In the genomic region with DNA sequence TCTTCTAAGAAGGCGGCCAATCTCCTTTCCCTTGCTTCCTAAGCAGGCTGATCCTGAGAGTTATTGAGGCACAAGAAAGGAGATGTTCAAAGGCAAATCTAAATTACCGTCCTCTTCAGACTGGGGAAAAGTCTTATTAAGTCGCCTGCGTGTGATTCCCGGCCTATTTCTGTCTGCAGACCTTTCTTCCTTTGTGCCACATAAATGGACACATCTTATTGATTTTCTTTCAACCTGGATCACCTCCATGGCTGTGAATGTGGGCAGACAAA, we compare ENCODE assay signal across 16 cellular contexts.
DNase-seq lines count a peak whose midpoint lies in the region; FAIRE-seq and TF ChIP-seq lines count a peak whose summit lies in the region.
"Had no signal": no experiment of that assay in that cellular context is flagged by ENCODE, and none has a peak within 500 bp of the region (broad histone marks: within the 10 kb centered on the region; RNA-seq: fewer than 3 reads in every experiment).

No MANE protein-coding gene starts in this region.

- peak; percentile 32 for FAIRE-seq in bronchial epithelial cell (lab: Jason Lieb, UNC)
- FAIRE-seq: G401.6, GM12891 had no signal

- no peak overlapping the region for H3K14ac ChIP-seq in trophoblast cell (ENCODE audit: low read length)

- H2AK5ac ChIP-seq in trophoblast cell (ENCODE audit: low read length): no peak overlapping the region

- H3K9ac ChIP-seq in BLaER1 (no peak overlapping the region), trophoblast cell (ENCODE audit: low read length) (no peak overlapping the region)
- H3K9ac ChIP-seq: GM23248 had no signal

- H3K4ac ChIP-seq in trophoblast cell (ENCODE audit: low read depth, low read length): no peak overlapping the region

- H3K27me3 ChIP-seq in BLaER1 (no peaks in the 10 kb centered on the region), PC-9 (ENCODE audit: insufficient read depth, low read depth) (no peaks in the 10 kb centered on the region), bronchial epithelial cell (ENCODE audit: control insufficient read depth, insufficient read depth, low read length) (no peaks in the 10 kb centered on the region), trophoblast cell (ENCODE audit: insufficient read depth, low read length) (no peaks in the 10 kb centered on the region)

- no peaks in the 10 kb centered on the region for H3K9me2 ChIP-seq in PC-9 (ENCODE audit: insufficient read depth)

- peaks cover 32% of the 10 kb centered on the region; the same call in 1 of the 2 replicates for H3F3A ChIP-seq in PC-9 (ENCODE audit: insufficient read depth, low read depth)

- BruUV-seq in PC-9 (replicated peaks; lab: Mats Ljungman, UMichigan): no TSS peak

- POLR2A ChIA-PET in PC-9 (lab: Charles Lee; ENCODE audit: unreplicated experiment): no interaction called here

- no peaks in the 10 kb centered on the region for H3K79me1 ChIP-seq in trophoblast cell (ENCODE audit: low read length)

- CTCF ChIA-PET in PC-9 (lab: Charles Lee): no interaction called here

- H2BK5ac ChIP-seq in trophoblast cell (ENCODE audit: low read depth, low read length, poor library complexity): no peak overlapping the region

- H3K4me3 ChIP-seq in BLaER1: no peak overlapping the region
- H3K4me3 ChIP-seq in PC-9: no peak overlapping the region
- H3K4me3 ChIP-seq in bronchial epithelial cell (ENCODE audit: low read depth, low read length): no peak overlapping the region
- H3K4me3 ChIP-seq in trophoblast cell (ENCODE audit: low read depth, low read length): no peak overlapping the region
- H3K4me3 ChIP-seq: GM23248 had no signal

- H4K8ac ChIP-seq in trophoblast cell (ENCODE audit: low read depth, low read length): no peak overlapping the region

- H4K12ac ChIP-seq in trophoblast cell (ENCODE audit: low read depth, low read length): no peak overlapping the region

- WGBS in trophoblast cell (ENCODE audit: extremely low coverage, insufficient coverage, insufficient read length): no CpG with 5 or more reads among the region's 5 CpGs

- no peak overlapping the region for H3K18ac ChIP-seq in trophoblast cell (ENCODE audit: low read length)

- H3K4me2 ChIP-seq in BLaER1 (0 out of 2 replicates have a peak overlapping the region, but pooled peaks have one; percentile 52), PC-9 (peak overlapping the region; percentile 67), trophoblast cell (ENCODE audit: low read length) (no peak overlapping the region)

- no peaks in the 10 kb centered on the region for H4K20me1 ChIP-seq in BLaER1
- no peaks in the 10 kb centered on the region for H4K20me1 ChIP-seq in PC-9 (ENCODE audit: insufficient read depth)

- no peaks in the 10 kb centered on the region for H3K9me3 ChIP-seq in BLaER1
- H3K9me3 ChIP-seq in PC-9 (ENCODE audit: insufficient read depth, low read depth): no peaks in the 10 kb centered on the region
- H3K9me3 ChIP-seq in trophoblast cell (ENCODE audit: insufficient read depth, low read depth, low read length): no peaks in the 10 kb centered on the region

- no peak overlapping the region for H3K23ac ChIP-seq in trophoblast cell (ENCODE audit: low read length)

- H4K91ac ChIP-seq in trophoblast cell (ENCODE audit: low read depth, low read length): no peak overlapping the region

- no peak overlapping the region for H3K27ac ChIP-seq in BLaER1
- H3K27ac ChIP-seq in PC-9: peak overlapping the region; percentile 71; the same call in 1 of the 2 replicates
- H3K27ac ChIP-seq in trophoblast cell (ENCODE audit: low read depth, low read length): peak overlapping the region; percentile 31
- H3K27ac ChIP-seq in caudate nucleus (ENCODE audit: low read depth, low read length): no peak overlapping the region
- H3K27ac ChIP-seq: GM23248 had no signal

- no peak overlapping the region for H2BK12ac ChIP-seq in trophoblast cell (ENCODE audit: low read length)

- peaks cover 57% of the 10 kb centered on the region for H3K4me1 ChIP-seq in BLaER1
- peaks cover 54% of the 10 kb centered on the region for H3K4me1 ChIP-seq in PC-9 (replicated peaks; ENCODE audit: insufficient read depth)
- peaks cover 22 to 23% of the 10 kb centered on the region in 2 experiments for H3K4me1 ChIP-seq in trophoblast cell (ENCODE audit: control insufficient read depth in 1 of 2, insufficient read depth in 2 of 2, low read length in 2 of 2)

- H3K79me2 ChIP-seq in PC-9 (ENCODE audit: low read depth): no peaks in the 10 kb centered on the region
- no peaks in the 10 kb centered on the region for H3K79me2 ChIP-seq in trophoblast cell (ENCODE audit: control insufficient read depth, insufficient read depth, low read length, poor library complexity)

- no peak overlapping the region for H2AFZ ChIP-seq in PC-9
- no peak overlapping the region for H2AFZ ChIP-seq in trophoblast cell (ENCODE audit: insufficient read depth, low read length, poor library complexity)
- H2AFZ ChIP-seq: GM23248 had no signal

- TF ChIP-seq CTCF in PC-9 (conservative IDR thresholded peaks at IDR 0.05) (no peak), bronchial epithelial cell (IDR thresholded peaks at IDR 0.05; ENCODE audit: insufficient read depth, low read length, severe bottlenecking) (no peak)

- H2BK120ac ChIP-seq in trophoblast cell (ENCODE audit: insufficient read depth, low read length, poor library complexity): no peak overlapping the region

- DNase-seq in PC-9 (no peak), bronchial epithelial cell (ENCODE audit: low read depth) (no peak), trophoblast cell (no peak), AG08395 (ENCODE audit: low spot score) (no peak), caudate nucleus (lab: John Stamatoyannopoulos, UW) (no peak)
- no peak for DNase-seq in stimulated activated CD4-positive, alpha-beta T cell treated with anti-CD3 and anti-CD28 coated beads, Interleukin-2, amount 100 ng/mL, for 48 hours
- DNase-seq: 8988T; C1 segment of cervical spinal cord; CD4-positive, alpha-beta T cell; DMS79; GM23248; H7; IMR-90 had no signal

- H3K36me3 ChIP-seq in BLaER1 (no peaks in the 10 kb centered on the region), PC-9 (ENCODE audit: low read depth) (no peaks in the 10 kb centered on the region), bronchial epithelial cell (ENCODE audit: control insufficient read depth, insufficient read depth, low read length) (no peaks in the 10 kb centered on the region), trophoblast cell (ENCODE audit: control insufficient read depth in 1 of 2, insufficient read depth in 2 of 2, low read length in 2 of 2) (no peaks in the 10 kb centered on the region)

- intact Hi-C loops in PC-9 (cut with micrococcal nuclease; ENCODE audit: unreplicated experiment): no loop called here

Comparison
In these comparisons a context has a peak if more than half of its experiments do, and no peak if none do; other contexts are left out.
1. H3K27ac ChIP-seq: peak in PC-9 (single experiment) and trophoblast cell (single experiment); none in BLaER1 (single experiment) and caudate nucleus (single experiment).